In the genomic region with DNA sequence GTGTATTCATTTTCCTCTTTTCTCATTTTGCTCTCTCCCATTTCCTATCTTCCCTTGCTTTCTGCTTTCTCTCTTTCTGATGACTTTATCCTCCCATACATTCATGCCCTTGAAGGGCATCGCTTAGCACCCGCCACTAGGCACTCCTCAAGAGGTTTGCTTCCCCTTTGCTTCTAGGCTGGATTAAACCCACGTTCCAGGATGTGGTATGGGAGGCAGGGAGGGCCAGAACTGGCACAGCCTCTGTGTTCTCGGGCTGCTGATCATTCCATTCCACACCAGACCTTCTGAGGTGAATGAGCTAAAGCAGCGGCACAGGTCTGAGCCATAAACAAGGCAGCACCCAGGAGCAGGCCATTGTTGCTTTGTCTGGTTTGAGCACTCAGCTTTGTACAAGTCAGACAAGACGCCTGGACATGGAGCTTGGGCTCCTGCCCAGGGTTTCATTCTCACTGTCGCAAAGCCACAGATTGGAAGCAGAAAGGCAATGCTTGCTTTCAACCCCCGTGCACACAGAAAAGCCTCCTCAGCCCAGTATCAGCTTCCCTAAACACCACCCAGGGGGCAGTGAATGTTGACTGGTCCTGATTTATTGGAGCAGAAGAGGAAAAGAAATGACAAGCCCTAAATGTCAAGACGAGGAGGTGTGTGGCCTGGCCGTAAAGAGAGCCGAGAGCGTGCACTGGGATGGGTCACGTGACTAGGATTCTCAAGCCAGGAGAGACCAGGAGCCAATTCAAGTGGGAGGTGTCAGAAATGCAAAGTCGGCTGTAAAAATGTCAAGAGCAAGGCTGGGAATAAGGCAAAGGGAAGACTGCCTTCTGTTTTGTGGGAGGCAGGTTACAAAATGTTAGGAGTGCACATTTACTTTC, we compare ENCODE assay signal across 9 cellular contexts.
DNase-seq lines count a peak whose midpoint lies in the region; ATAC-seq, FAIRE-seq and TF ChIP-seq lines count a peak whose summit lies in the region.
"Had no signal": no experiment of that assay in that cellular context is flagged by ENCODE, and none has a peak within 500 bp of the region (broad histone marks: within the 10 kb centered on the region; RNA-seq: fewer than 3 reads in every experiment).

No MANE protein-coding gene starts in this region.

- DNase-seq in GDM1 (lab: John Stamatoyannopoulos, UW), result peak; percentile 26
- DNase-seq in body of pancreas, result peak; percentile 57 to 77 (median 74)
- DNase-seq in keratinocyte (ENCODE audit: low read depth, low spot score), result no peak
- peak; percentile 93 for DNase-seq in sigmoid colon
- no peak for DNase-seq in H54 (ENCODE audit: insufficient read length, low spot score)
- DNase-seq in middle frontal gyrus (ENCODE audit: extremely low spot score, low spot score), result no peak
- DNase-seq in GM19239 (ENCODE audit: insufficient read length, low spot score), result no peak
- no peak for DNase-seq in CD4-positive, alpha-beta memory T cell
- DNase-seq: activated naive CD8-positive, alpha-beta T cell treated with anti-CD3 and anti-CD28 coated beads for 36 hours had no signal

- H3K27ac ChIP-seq in body of pancreas (peak overlapping the region in 3 of 4 donors; percentile 7 to 66 (median 53)), keratinocyte (ENCODE audit: control insufficient read depth, insufficient read depth, low read length) (no peak overlapping the region), sigmoid colon (peak overlapping the region; percentile 77 to 82 (median 82))
- no peak overlapping the region for H3K27ac ChIP-seq in CD4-positive, alpha-beta memory T cell (ENCODE audit: low read depth, low read length)

- CTCF ChIA-PET in CD4-positive, alpha-beta memory T cell (lab: Charles Lee; ENCODE audit: partially characterized antibody), result no interaction called here

- POLR2A ChIA-PET in CD4-positive, alpha-beta memory T cell (lab: Charles Lee; ENCODE audit: partially characterized antibody), result no interaction called here

- H3K9ac ChIP-seq in keratinocyte (ENCODE audit: control insufficient read depth, extremely low read depth, insufficient read depth, low read length), result no peak overlapping the region

- H3K9me1 ChIP-seq in keratinocyte (ENCODE audit: control insufficient read depth, extremely low read depth, insufficient read depth, low read length), result no peaks in the 10 kb centered on the region

- peak; percentile 59 for FAIRE-seq in keratinocyte (lab: Jason Lieb, UNC)
- FAIRE-seq in H54 (lab: Jason Lieb, UNC), result no peak
- no peak for FAIRE-seq in GM19239 (lab: Jason Lieb, UNC)

- no peaks in the 10 kb centered on the region for H3K27me3 ChIP-seq in body of pancreas
- no peaks in the 10 kb centered on the region for H3K27me3 ChIP-seq in keratinocyte (ENCODE audit: control insufficient read depth, extremely low read depth, insufficient read depth, low read length)
- no peaks in the 10 kb centered on the region for H3K27me3 ChIP-seq in sigmoid colon
- no peaks in the 10 kb centered on the region for H3K27me3 ChIP-seq in CD4-positive, alpha-beta memory T cell (ENCODE audit: insufficient read depth, low read length)

- H3K4me3 Mint-ChIP-seq in CD4-positive, alpha-beta memory T cell, result no peak overlapping the region
- H3K4me3 Mint-ChIP-seq: activated naive CD8-positive, alpha-beta T cell treated with anti-CD3 and anti-CD28 coated beads for 36 hours had no signal

- no peaks in the 10 kb centered on the region for H3K27me3 Mint-ChIP-seq in CD4-positive, alpha-beta memory T cell
- H3K27me3 Mint-ChIP-seq: activated naive CD8-positive, alpha-beta T cell treated with anti-CD3 and anti-CD28 coated beads for 36 hours had no signal

- H3K4me1 ChIP-seq in body of pancreas (peaks cover 5% of the 10 kb centered on the region), keratinocyte (ENCODE audit: control insufficient read depth, extremely low read depth, insufficient read depth, low read length) (peaks cover 33% of the 10 kb centered on the region), sigmoid colon (peaks cover 0 to 48% (median 38%) of the 10 kb centered on the region in 4 donors)
- H3K4me1 ChIP-seq in CD4-positive, alpha-beta memory T cell (ENCODE audit: insufficient read depth, low read length), result no peaks in the 10 kb centered on the region

- TF ChIP-seq CTCF in body of pancreas (IDR thresholded peaks at IDR 0.05) (no peak), keratinocyte (optimal IDR thresholded peaks at IDR 0.05 in 1 of 3, IDR thresholded peaks at IDR 0.05 in 1 of 3, conservative IDR thresholded peaks at IDR 0.05 in 1 of 3; ENCODE audit: extremely low read depth in 1 of 3, insufficient read depth in 2 of 3, low read length in 3 of 3) (no peak), sigmoid colon (IDR thresholded peaks at IDR 0.05) (no peak)

- peaks cover 0 to 1% (median 0%) of the 10 kb centered on the region in 8 donors for H3K9me3 Mint-ChIP-seq in CD4-positive, alpha-beta memory T cell
- H3K9me3 Mint-ChIP-seq: activated naive CD8-positive, alpha-beta T cell treated with anti-CD3 and anti-CD28 coated beads for 36 hours had no signal

- H3K4me1 Mint-ChIP-seq in CD4-positive, alpha-beta memory T cell, result no peaks in the 10 kb centered on the region
- H3K4me1 Mint-ChIP-seq: activated naive CD8-positive, alpha-beta T cell treated with anti-CD3 and anti-CD28 coated beads for 36 hours had no signal

- no peaks in the 10 kb centered on the region for H4K20me1 ChIP-seq in keratinocyte (ENCODE audit: control insufficient read depth, extremely low read depth, insufficient read depth, low read length)

- no peaks in the 10 kb centered on the region for H3K36me3 Mint-ChIP-seq in CD4-positive, alpha-beta memory T cell
- H3K36me3 Mint-ChIP-seq: activated naive CD8-positive, alpha-beta T cell treated with anti-CD3 and anti-CD28 coated beads for 36 hours had no signal

- H3K79me2 ChIP-seq in keratinocyte (ENCODE audit: control insufficient read depth, insufficient read depth, low read length), result no peaks in the 10 kb centered on the region

- H3K4me2 ChIP-seq in keratinocyte (ENCODE audit: control insufficient read depth, extremely low read depth, insufficient read depth, low read depth, low read length), result peak overlapping the region; percentile 25

- peak in 1 of 4 donors; percentile 77 for TF ChIP-seq EP300 in sigmoid colon (IDR thresholded peaks at IDR 0.05)

- intact Hi-C loops in body of pancreas (cut with DNase I) (no loop called here), sigmoid colon (cut with DNase I) (loop anchor here (5.0 kb wide), 1 partner anchor 67 kb away; no protein-coding TSS in a partner anchor)
- intact Hi-C loops in CD4-positive, alpha-beta memory T cell (cut with micrococcal nuclease), result no loop called here

- WGBS in body of pancreas, 2 donors, result 40 to 46% methylated on average over 14 of the region's 14 CpGs
- WGBS in sigmoid colon, 2 donors, result 30 to 44% methylated on average over 14 of the region's 14 CpGs

- peak overlapping the region; percentile 39 for H2AFZ ChIP-seq in keratinocyte (ENCODE audit: control insufficient read depth, low read length)

- no peak overlapping the region for H3K27ac Mint-ChIP-seq in CD4-positive, alpha-beta memory T cell
- H3K27ac Mint-ChIP-seq: activated naive CD8-positive, alpha-beta T cell treated with anti-CD3 and anti-CD28 coated beads for 36 hours had no signal

- dilution Hi-C loops in keratinocyte (cut with MboI; ENCODE audit: extremely low pct_ligation_motif_present, low sequenced_read_pairs), result no loop called here

- TF ChIP-seq POLR2A in body of pancreas (IDR thresholded peaks at IDR 0.05), result no peak
- no peak for TF ChIP-seq POLR2A in sigmoid colon (IDR thresholded peaks at IDR 0.05)
- no peak for TF ChIP-seq POLR2A in H54 (IDR thresholded peaks at IDR 0.05; ENCODE audit: low read depth, low read length)

- ATAC-seq in body of pancreas, result peak; percentile 90

- H3K4me3 ChIP-seq in body of pancreas, result no peak overlapping the region
- H3K4me3 ChIP-seq in keratinocyte (ENCODE audit: control insufficient read depth in 2 of 3, extremely low read depth in 1 of 3, insufficient read depth in 2 of 3, low read depth in 1 of 3, low read length in 3 of 3), result no peak overlapping the region
- H3K4me3 ChIP-seq in sigmoid colon, result peak overlapping the region; percentile 7 to 40 (median 24)
- no peak overlapping the region for H3K4me3 ChIP-seq in CD4-positive, alpha-beta memory T cell (ENCODE audit: low read length in 2 of 2)

- no peaks in the 10 kb centered on the region for H3K9me3 ChIP-seq in body of pancreas
- no peaks in the 10 kb centered on the region for H3K9me3 ChIP-seq in keratinocyte (ENCODE audit: control insufficient read depth, low read depth, low read length)
- H3K9me3 ChIP-seq in sigmoid colon, result no peaks in the 10 kb centered on the region
- no peaks in the 10 kb centered on the region for H3K9me3 ChIP-seq in CD4-positive, alpha-beta memory T cell (ENCODE audit: control insufficient read depth in 1 of 2, low read length in 2 of 2)

- H3K36me3 ChIP-seq in body of pancreas (replicated peaks in 1 of 2; ENCODE audit: insufficient read depth in 1 of 2, low read depth in 2 of 2) (no peaks in the 10 kb centered on the region), keratinocyte (ENCODE audit: control insufficient read depth in 2 of 2, extremely low read depth in 1 of 2, insufficient read depth in 2 of 2, low read length in 2 of 2) (no peaks in the 10 kb centered on the region), sigmoid colon (no peaks in the 10 kb centered on the region)
- H3K36me3 ChIP-seq in CD4-positive, alpha-beta memory T cell (ENCODE audit: insufficient read depth, low read length), result no peaks in the 10 kb centered on the region

Comparison
In these comparisons a context has a peak if more than half of its experiments do, and no peak if none do; other contexts are left out.
1. DNase-seq: peak in GDM1 (single experiment), body of pancreas (4 of 4) and sigmoid colon (single experiment); none in keratinocyte (single experiment), H54 (single experiment), middle frontal gyrus (single experiment), GM19239 (single experiment) and CD4-positive, alpha-beta memory T cell (0 of 5).
2. H3K27ac ChIP-seq: peak in body of pancreas (3 of 4) and sigmoid colon (4 of 4); none in keratinocyte (single experiment) and CD4-positive, alpha-beta memory T cell (single experiment).
3. H3K4me3 ChIP-seq: peak in sigmoid colon (4 of 4); none in body of pancreas (0 of 2), keratinocyte (0 of 3) and CD4-positive, alpha-beta memory T cell (0 of 2).